In the genomic region with DNA sequence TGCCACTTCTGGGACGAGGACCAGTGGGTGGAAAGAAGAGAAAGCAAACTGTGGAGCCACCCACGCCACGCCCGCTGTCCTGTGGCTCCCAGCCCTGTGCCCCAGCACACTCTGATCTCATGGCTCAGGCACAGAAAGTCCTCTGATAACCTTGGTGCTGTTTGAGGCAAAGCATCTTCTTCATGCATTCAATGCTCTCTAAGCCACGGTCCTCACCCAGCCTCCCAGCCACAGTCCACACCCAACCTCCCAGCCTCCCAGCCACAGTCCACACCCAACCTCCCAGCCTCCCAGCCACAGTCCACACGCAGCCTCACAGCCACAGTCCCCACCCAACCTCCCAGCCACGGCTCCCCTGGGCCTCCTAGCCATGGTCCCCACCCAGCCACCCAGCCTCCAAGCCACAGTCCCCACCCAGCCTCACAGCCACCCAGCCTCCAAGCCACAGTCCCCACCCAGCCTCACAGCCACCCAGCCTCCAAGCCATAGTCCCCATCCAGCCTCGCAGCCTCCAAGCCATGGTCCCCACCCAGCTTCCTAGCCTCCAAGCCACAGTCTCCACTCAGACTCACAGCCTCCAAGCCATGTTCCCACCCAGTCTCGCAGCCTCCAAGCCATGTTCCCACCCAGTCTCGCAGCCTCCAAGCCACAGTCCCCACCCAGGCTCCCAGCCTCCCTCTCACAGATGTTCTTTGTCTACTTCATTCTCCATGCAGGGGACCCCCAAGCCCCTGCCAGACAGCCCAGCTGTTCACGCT, we compare ENCODE assay signal across 26 cellular contexts.
A peak's percentile ranks its signal among the peaks of the same experiment; 100 is the strongest.
DNase-seq lines count a peak whose midpoint lies in the region; TF ChIP-seq lines count a peak whose summit lies in the region.
"Had no signal": no experiment of that assay in that cellular context is flagged by ENCODE, and none has a peak within 500 bp of the region (broad histone marks: within the 10 kb centered on the region; RNA-seq: fewer than 3 reads in every experiment).

No MANE protein-coding gene starts in this region.

- no peak overlapping the region for H3K9ac ChIP-seq in neuronal stem cell (ENCODE audit: low read depth, low read length, poor library complexity)
- H3K9ac ChIP-seq: BLaER1 treated with 17β-estradiol and CSF1 and Interleukin-3, amounts not matched to agents 10 nM and 100 nM had no signal

- H2BK5ac ChIP-seq in neuronal stem cell (ENCODE audit: low read length), result no peak overlapping the region

- TF ChIP-seq EP300 in transverse colon (IDR thresholded peaks at IDR 0.05; ENCODE audit: low read depth), result no peak

- H3K4me1 ChIP-seq in neuronal stem cell (ENCODE audit: control insufficient read depth in 2 of 2, insufficient read depth in 1 of 2, low read depth in 1 of 2, low read length in 2 of 2), result peaks cover 8 to 16% of the 10 kb centered on the region in 2 donors
- H3K4me1 ChIP-seq in transverse colon, result no peaks in the 10 kb centered on the region
- H3K4me1 ChIP-seq in CD4-positive, alpha-beta memory T cell (ENCODE audit: insufficient read depth, low read length), result no peaks in the 10 kb centered on the region
- H3K4me1 ChIP-seq: A549; BLaER1 treated with 17β-estradiol and CSF1 and Interleukin-3, amounts not matched to agents 10 nM and 100 nM; Caco-2; HAP-1; SJSA1 had no signal

- H3K27ac Mint-ChIP-seq in CD4-positive, alpha-beta memory T cell, result no peak overlapping the region
- H3K27ac Mint-ChIP-seq: CD8-positive, alpha-beta T cell had no signal

- no peaks in the 10 kb centered on the region for H3K4me1 Mint-ChIP-seq in CD4-positive, alpha-beta memory T cell

- H3K4me3 Mint-ChIP-seq in CD4-positive, alpha-beta memory T cell, result no peak overlapping the region
- H3K4me3 Mint-ChIP-seq: CD8-positive, alpha-beta T cell had no signal

- peak overlapping the region; percentile 85 for H2AK5ac ChIP-seq in neuronal stem cell (ENCODE audit: low read depth, low read length)

- H3K36me3 ChIP-seq in WERI-Rb-1 (no peaks in the 10 kb centered on the region), neuronal stem cell (replicated peaks in 1 of 2; ENCODE audit: control insufficient read depth in 2 of 2, insufficient read depth in 2 of 2, low read length in 2 of 2) (no peaks in the 10 kb centered on the region), transverse colon (no peaks in the 10 kb centered on the region)
- H3K36me3 ChIP-seq in CD4-positive, alpha-beta memory T cell (ENCODE audit: insufficient read depth, low read length), result no peaks in the 10 kb centered on the region
- H3K36me3 ChIP-seq: BLaER1 treated with 17β-estradiol and CSF1 and Interleukin-3, amounts not matched to agents 10 nM and 100 nM; HAP-1; MG63; SJSA1 had no signal

- in situ Hi-C loops in transverse colon (cut with MboI; ENCODE audit: low pct_ligation_motif_present in 1 of 4, low pct_unique_long_range_greater_than_20kb in 1 of 4, low sequenced_read_pairs in 3 of 4), result no loop called here

- no peak overlapping the region for H4K8ac ChIP-seq in neuronal stem cell (ENCODE audit: low read depth, low read length)

- no peak overlapping the region for H3K4ac ChIP-seq in neuronal stem cell (ENCODE audit: low read length)

- peaks cover 2% of the 10 kb centered on the region for H3K79me1 ChIP-seq in neuronal stem cell (ENCODE audit: low read depth, low read length)

- no peak overlapping the region for H2AFZ ChIP-seq in neuronal stem cell (ENCODE audit: low read length)

- DNase-seq in WERI-Rb-1 (peak; percentile 7), ecto neural progenitor cell (ENCODE audit: low spot score) (peak; percentile 14), neuronal stem cell (ENCODE audit: low spot score) (no peak), transverse colon (peak; percentile 23), dedifferentiated amniotic fluid mesenchymal stem cell (ENCODE audit: extremely low spot score) (no peak)
- DNase-seq in stimulated activated CD4-positive, alpha-beta T cell treated with anti-CD3 and anti-CD28 coated beads, Interleukin-15, amount 100 ng/mL, for 24 hours, result no peak
- no peak for DNase-seq in CD4-positive, alpha-beta memory T cell
- DNase-seq: AML-193; Caco-2; CD8-positive, alpha-beta T cell; GOT3; IMR-90; KG1; MG63; NCI-H1105 treated with DMSO at 0.1 percent for 48 hours; NCI-H146; NCI-H1930; NCI-H2107; NCI-H446; NCI-H82; NK-92 treated with Interleukin-12 subunit alpha and Interleukin-12 subunit beta, amount 100 ng/mL, for 24 hours; PC-3 had no signal

- no peaks in the 10 kb centered on the region for H3K9me3 Mint-ChIP-seq in CD4-positive, alpha-beta memory T cell
- H3K9me3 Mint-ChIP-seq: CD8-positive, alpha-beta T cell had no signal

- H3K4me2 ChIP-seq in neuronal stem cell (ENCODE audit: insufficient read depth, low read length, poor library complexity, severe bottlenecking), result no peak overlapping the region
- H3K4me2 ChIP-seq: A549; BLaER1 treated with 17β-estradiol and CSF1 and Interleukin-3, amounts not matched to agents 10 nM and 100 nM had no signal

- no peak overlapping the region for H2BK12ac ChIP-seq in neuronal stem cell (ENCODE audit: low read length)

- H2BK15ac ChIP-seq in neuronal stem cell (ENCODE audit: low read length), result no peak overlapping the region

- H4K91ac ChIP-seq in neuronal stem cell (ENCODE audit: low read depth, low read length, poor library complexity), result no peak overlapping the region

- TF ChIP-seq CTCF in WERI-Rb-1 (IDR thresholded peaks at IDR 0.05; ENCODE audit: low read depth, low read length) (no peak), transverse colon (IDR thresholded peaks at IDR 0.05) (no peak)

- H3K27me3 Mint-ChIP-seq in CD4-positive, alpha-beta memory T cell, result peaks cover 1 to 5% of the 10 kb centered on the region in 2 donors

- CTCF ChIA-PET in CD4-positive, alpha-beta memory T cell (lab: Charles Lee; ENCODE audit: partially characterized antibody), result no interaction called here

- peak overlapping the region; percentile 54 for H3K18ac ChIP-seq in neuronal stem cell (ENCODE audit: low read length)

- no CpG with 5 or more reads among the region's 11 CpGs for WGBS in neuronal stem cell (ENCODE audit: extremely low coverage in 2 of 2, insufficient read length in 2 of 2, insufficient replicate concordance in 1 of 2), 2 donors
- 70% methylated on average over 11 of the region's 11 CpGs; no CpG with 5 or more reads in 1 of the 2 donors for WGBS in transverse colon (ENCODE audit: low coverage in 1 of 2), 2 donors

- POLR2A ChIA-PET in CD4-positive, alpha-beta memory T cell (lab: Charles Lee; ENCODE audit: partially characterized antibody), result no interaction called here

- H3K14ac ChIP-seq in neuronal stem cell (ENCODE audit: low read length), result no peak overlapping the region

- no peak for TF ChIP-seq POLR2A in transverse colon (IDR thresholded peaks at IDR 0.05)

- H3K27me3 ChIP-seq in WERI-Rb-1 (ENCODE audit: insufficient read depth, low read depth, severe bottlenecking) (peaks cover 98% of the 10 kb centered on the region), neuronal stem cell (ENCODE audit: control insufficient read depth in 3 of 3, insufficient read depth in 3 of 3, low read depth in 1 of 3, low read length in 3 of 3) (no peaks in the 10 kb centered on the region), transverse colon (no peaks in the 10 kb centered on the region)
- H3K27me3 ChIP-seq in CD4-positive, alpha-beta memory T cell (ENCODE audit: insufficient read depth, low read length), result no peaks in the 10 kb centered on the region

- H3K9me3 ChIP-seq in WERI-Rb-1 (ENCODE audit: severe bottlenecking) (peaks cover 6% of the 10 kb centered on the region), neuronal stem cell (replicated peaks in 1 of 2; ENCODE audit: control insufficient read depth in 2 of 2, insufficient read depth in 1 of 2, low read depth in 1 of 2, low read length in 2 of 2) (peaks cover 0 to 6% of the 10 kb centered on the region in 2 donors), transverse colon (no peaks in the 10 kb centered on the region)
- H3K9me3 ChIP-seq in CD4-positive, alpha-beta memory T cell (ENCODE audit: control insufficient read depth in 1 of 2, low read length in 2 of 2), result no peaks in the 10 kb centered on the region
- H3K9me3 ChIP-seq: A549, Caco-2, HAP-1, MG63, SJSA1 had no signal

- peak overlapping the region; percentile 25 for H2BK120ac ChIP-seq in neuronal stem cell (ENCODE audit: low read depth, low read length)

- H3K27ac ChIP-seq in WERI-Rb-1 (no peak overlapping the region), neuronal stem cell (replicated peaks; ENCODE audit: low read length) (no peak overlapping the region), transverse colon (no peak overlapping the region)
- no peak overlapping the region for H3K27ac ChIP-seq in CD4-positive, alpha-beta memory T cell (ENCODE audit: low read depth, low read length)
- H3K27ac ChIP-seq: A549; BLaER1 treated with 17β-estradiol and CSF1 and Interleukin-3, amounts not matched to agents 10 nM and 100 nM; SJSA1 had no signal

- H3K36me3 Mint-ChIP-seq in CD4-positive, alpha-beta memory T cell, result no peaks in the 10 kb centered on the region
- H3K36me3 Mint-ChIP-seq: CD8-positive, alpha-beta T cell had no signal

- H3K23ac ChIP-seq in neuronal stem cell (ENCODE audit: low read depth, low read length, poor library complexity), result no peak overlapping the region

- H3K4me3 ChIP-seq in WERI-Rb-1 (ENCODE audit: low read depth, low read length), result no peak overlapping the region
- no peak overlapping the region for H3K4me3 ChIP-seq in neuronal stem cell (ENCODE audit: low read length in 2 of 2)
- no peak overlapping the region for H3K4me3 ChIP-seq in transverse colon
- H3K4me3 ChIP-seq in CD4-positive, alpha-beta memory T cell (ENCODE audit: low read length in 2 of 2), result no peak overlapping the region
- H3K4me3 ChIP-seq: A549; BLaER1 treated with 17β-estradiol and CSF1 and Interleukin-3, amounts not matched to agents 10 nM and 100 nM; HAP-1; MG63; SJSA1 had no signal

- intact Hi-C loops in transverse colon (cut with DNase I; ENCODE audit: low total_unique reads), result no loop called here
- intact Hi-C loops in CD4-positive, alpha-beta memory T cell (cut with micrococcal nuclease), result no loop called here

Comparison
In these comparisons a context has a peak if more than half of its experiments do, and no peak if none do; other contexts are left out.
1. DNase-seq: peak in WERI-Rb-1 (single experiment), ecto neural progenitor cell (single experiment) and transverse colon (single experiment); none in neuronal stem cell (single experiment), stimulated activated CD4-positive, alpha-beta T cell treated with anti-CD3 and anti-CD28 coated beads, Interleukin-15, amount 100 ng/mL, for 24 hours (single experiment), CD4-positive, alpha-beta memory T cell (0 of 5) and dedifferentiated amniotic fluid mesenchymal stem cell (single experiment).